In the genomic region with DNA sequence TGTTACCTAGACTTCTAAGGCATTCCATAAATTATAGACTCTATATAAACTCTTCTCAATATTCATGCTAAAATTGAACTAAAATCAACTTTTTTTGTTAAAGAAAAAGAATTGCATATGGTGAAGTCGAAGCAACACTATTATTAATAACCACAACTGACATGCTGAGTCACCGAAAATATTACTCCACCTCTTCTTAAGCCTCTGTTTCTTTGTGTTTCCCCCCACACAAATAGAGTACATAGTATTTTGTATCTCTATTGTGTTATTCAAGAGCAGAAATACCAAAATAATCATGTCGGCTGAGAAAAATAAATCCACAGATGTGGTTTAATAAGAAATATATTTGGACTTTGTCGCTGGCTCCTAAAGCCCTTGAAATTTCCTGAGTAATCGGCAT, we compare ENCODE assay signal across 1 cellular context.
TF ChIP-seq lines count a peak whose summit lies in the region.

No MANE protein-coding gene starts in this region.

TF ChIP-seq in HEK293T, 16 proteins besides CTCF, POLR2A, EP300 and RAD21 (continued from another document):
- TF ChIP-seq NFRKB (IDR thresholded peaks at IDR 0.05) (no peak), TARDBP (IDR thresholded peaks at IDR 0.05) (no peak), ELF4 (IDR thresholded peaks at IDR 0.05) (no peak), LEF1 (IDR thresholded peaks at IDR 0.05; ENCODE audit: borderline replicate concordance) (no peak), FOXM1 (IDR thresholded peaks at IDR 0.05; ENCODE audit: borderline replicate concordance) (no peak), ARNT (IDR thresholded peaks at IDR 0.05) (no peak), BHLHE40 (IDR thresholded peaks at IDR 0.05; ENCODE audit: borderline replicate concordance) (no peak), HDGF (IDR thresholded peaks at IDR 0.05; ENCODE audit: borderline replicate concordance) (no peak), FOXK2 (IDR thresholded peaks at IDR 0.05) (no peak), L3MBTL2 (conservative IDR thresholded peaks at IDR 0.05) (no peak), CTBP1 (IDR thresholded peaks at IDR 0.05; ENCODE audit: borderline replicate concordance) (no peak)
